16 cellular contexts compared by ENCODE assay signal in the genomic region with DNA sequence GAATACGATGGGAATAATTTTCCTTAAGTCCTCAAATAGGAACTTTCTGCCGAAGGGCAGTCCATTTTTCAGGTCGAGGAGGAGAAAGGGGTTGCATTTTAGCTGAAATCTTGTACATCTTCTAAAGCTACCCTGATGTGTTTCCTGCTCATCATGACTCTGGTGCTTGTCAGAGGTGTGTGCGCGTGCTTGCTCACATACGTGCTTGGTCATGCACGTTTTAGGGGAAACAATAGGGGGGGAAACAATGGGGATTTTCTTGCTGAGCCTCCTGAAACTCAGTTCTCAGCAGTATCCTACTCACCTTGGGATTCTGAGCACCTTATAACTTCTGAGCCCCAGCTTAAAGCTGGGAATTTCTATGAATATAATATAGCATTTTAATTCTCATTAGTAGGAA.
"Had no signal": no experiment of that assay in that cellular context is flagged by ENCODE, and none has a peak within 500 bp of the region (broad histone marks: within the 10 kb centered on the region; RNA-seq: fewer than 3 reads in every experiment).

No MANE protein-coding gene starts in this region.

- DNase-seq: activated CD4-positive, CD25-positive, alpha-beta regulatory T cell treated with anti-CD3 and anti-CD28 coated beads, Interleukin-2, amount 50 U/mL, for 72 hours; activated naive CD4-positive, alpha-beta T cell treated with anti-CD3 and anti-CD28 coated beads, Interleukin-2, amount 10 ng/mL, durations not matched to agents 7 days and 5 days; esophagus squamous epithelium; hippocampal formation; kidney; left lung; mammary epithelial cell; natural killer cell; posterior cingulate gyrus; stimulated activated CD4-positive, alpha-beta T cell treated with anti-CD3 and anti-CD28 coated beads, Interleukin-2, amount 100 ng/mL, for 48 hours; stimulated activated naive CD4-positive, alpha-beta T cell treated with Interleukin-2 at 50 U/mL for 16 hours; T-helper 9 cell; upper lobe of left lung had no signal

- H3K27me3 Mint-ChIP-seq: activated naive CD4-positive, alpha-beta T cell treated with anti-CD3 and anti-CD28 coated beads, Interleukin-2, amount 10 ng/mL, durations not matched to agents 7 days and 5 days had no signal

- H3K27ac ChIP-seq: cardiac muscle cell, esophagus squamous epithelium, left lung, upper lobe of left lung had no signal

- H3K4me3 Mint-ChIP-seq: activated naive CD4-positive, alpha-beta T cell treated with anti-CD3 and anti-CD28 coated beads, Interleukin-2, amount 10 ng/mL, durations not matched to agents 7 days and 5 days; natural killer cell had no signal

- H3K9me3 ChIP-seq: esophagus squamous epithelium, left lung, upper lobe of left lung had no signal

- ATAC-seq: left lung had no signal

- H3K4me3 ChIP-seq: cardiac muscle cell, esophagus squamous epithelium, left lung, upper lobe of left lung had no signal

- H3K27me3 ChIP-seq: cardiac muscle cell, esophagus squamous epithelium, left lung, upper lobe of left lung had no signal

- H3K9me3 Mint-ChIP-seq: activated naive CD4-positive, alpha-beta T cell treated with anti-CD3 and anti-CD28 coated beads, Interleukin-2, amount 10 ng/mL, durations not matched to agents 7 days and 5 days; activated T-helper 2 cell treated with anti-CD3 and anti-CD28 coated beads, Interferon-gamma antibody, Interleukin-2, Interleukin-4, amounts not matched to agents 10 μg/mL and 5 μg/mL and 100 μg/mL, durations not matched to agents 14 hours and 24 hours and 36 hours; natural killer cell had no signal

- FAIRE-seq: endometrium, kidney had no signal

- H3K27ac Mint-ChIP-seq: activated T-helper 2 cell treated with anti-CD3 and anti-CD28 coated beads, Interferon-gamma antibody, Interleukin-2, Interleukin-4, amounts not matched to agents 10 μg/mL and 5 μg/mL and 100 μg/mL, durations not matched to agents 14 hours and 24 hours and 36 hours had no signal
